ENCODE assay signal across 20 cellular contexts in the genomic region with DNA sequence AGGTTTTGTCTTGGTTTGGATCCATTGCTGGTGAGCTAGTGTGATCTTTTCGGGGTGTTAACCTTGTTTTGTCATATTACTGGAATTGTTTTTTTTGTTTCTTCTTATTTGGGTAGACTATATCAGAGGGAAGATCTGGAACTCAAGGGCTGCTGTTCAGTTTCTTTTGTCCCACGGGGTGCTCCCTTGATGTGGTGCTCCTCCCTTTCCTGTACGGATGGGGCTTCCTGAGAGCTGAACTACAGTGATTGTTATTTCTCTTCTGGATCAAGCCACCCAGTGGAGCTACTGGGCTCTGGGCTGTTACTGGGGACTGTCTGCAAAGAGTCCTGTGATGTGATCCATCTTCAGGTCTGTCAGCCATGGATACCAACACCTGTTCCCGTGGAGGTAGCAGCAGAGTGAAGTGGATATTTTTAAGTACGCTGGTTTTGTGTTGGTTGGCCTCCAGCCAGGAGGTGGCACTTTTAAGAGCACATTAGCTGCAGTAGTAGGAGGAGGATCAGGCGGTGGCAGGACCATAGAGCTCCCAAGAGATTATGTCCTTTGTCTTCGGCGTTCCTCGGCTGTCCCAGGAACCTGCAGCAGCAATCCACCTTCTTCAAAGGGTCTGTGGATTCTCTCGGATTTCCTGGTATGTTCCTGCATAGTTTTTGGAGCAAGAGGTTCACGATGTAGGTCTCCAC.
"Had no signal": no experiment of that assay in that cellular context is flagged by ENCODE, and none has a peak within 500 bp of the region (broad histone marks: within the 10 kb centered on the region; RNA-seq: fewer than 3 reads in every experiment).

No MANE protein-coding gene starts in this region.

- H3K4me3 ChIP-seq: lung, skin epidermis, tibial artery, uterus had no signal

- H2AFZ ChIP-seq: parathyroid adenoma had no signal

- H3K27ac ChIP-seq: parathyroid adenoma, skin epidermis, tibial artery, uterus had no signal

- H3K9ac ChIP-seq: parathyroid adenoma had no signal

- H3K27me3 ChIP-seq: tibial artery, uterus had no signal

- DNase-seq: activated CD4-positive, alpha-beta T cell treated with anti-CD3 and anti-CD28 coated beads, Interleukin-2, amount 10 ng/mL, durations not matched to agents 7 days and 5 days; activated CD4-positive, CD25-positive, alpha-beta regulatory T cell; activated effector memory CD4-positive, alpha-beta T cell treated with Interleukin-2 at 50 U/mL for 16 hours; activated T-cell treated with anti-CD3 and anti-CD28 coated beads for 4 hours; amygdala; cortex of kidney; effector memory CD8-positive, alpha-beta T cell; hypothalamus; kidney glomerular epithelial cell; midbrain; retina; stimulated activated CD4-positive, alpha-beta T cell treated with anti-CD3 and anti-CD28 coated beads, Interleukin-4, amount 100 ng/mL, for 4 hours; tibial artery; uterus had no signal

- H3K4me1 Mint-ChIP-seq: brain had no signal

- H3K27ac Mint-ChIP-seq: activated CD4-positive, alpha-beta T cell treated with anti-CD3 and anti-CD28 coated beads, Interleukin-2, amount 10 ng/mL, durations not matched to agents 7 days and 5 days; activated naive CD4-positive, alpha-beta T cell treated with anti-CD3 and anti-CD28 coated beads, Interleukin-2, amount 50 U/mL, for 24 hours; brain; effector memory CD8-positive, alpha-beta T cell had no signal

- H3K27me3 Mint-ChIP-seq: activated CD4-positive, alpha-beta T cell treated with anti-CD3 and anti-CD28 coated beads, Interleukin-2, amount 10 ng/mL, durations not matched to agents 7 days and 5 days; activated naive CD4-positive, alpha-beta T cell treated with anti-CD3 and anti-CD28 coated beads, Interleukin-2, amount 50 U/mL, for 24 hours; brain; central memory CD8-positive, alpha-beta T cell; effector memory CD8-positive, alpha-beta T cell had no signal

- H3K9me3 ChIP-seq: uterus had no signal

- ATAC-seq: effector memory CD8-positive, alpha-beta T cell had no signal

- H3K4me3 Mint-ChIP-seq: activated CD4-positive, alpha-beta T cell treated with anti-CD3 and anti-CD28 coated beads, Interleukin-2, amount 10 ng/mL, durations not matched to agents 7 days and 5 days; activated naive CD4-positive, alpha-beta T cell treated with anti-CD3 and anti-CD28 coated beads, Interleukin-2, amount 50 U/mL, for 24 hours; brain; central memory CD8-positive, alpha-beta T cell; effector memory CD8-positive, alpha-beta T cell had no signal

- H3K4me1 ChIP-seq: tibial artery, uterus had no signal
